ENCODE assay signal across 1 cellular context in genomic region chr12:124555168-124555928, GRCh38.
TF ChIP-seq lines count a peak whose summit lies in the region.

No MANE protein-coding gene starts in this region.

TF ChIP-seq in GM12878, 131 proteins besides CTCF, POLR2A, EP300 and RAD21:
- TF ChIP-seq PAX8 (IDR thresholded peaks at IDR 0.05) (no peak), IKZF2 (IDR thresholded peaks at IDR 0.05) (no peak), TCF12 (IDR thresholded peaks at IDR 0.05; ENCODE audit: low read depth, low read length) (no peak), ETV6 (conservative IDR thresholded peaks at IDR 0.05 in 1 of 2, IDR thresholded peaks at IDR 0.05 in 1 of 2; ENCODE audit: borderline replicate concordance in 1 of 2, low read depth in 1 of 2) (no peak), TARDBP (IDR thresholded peaks at IDR 0.05; ENCODE audit: borderline replicate concordance) (no peak), CEBPZ (IDR thresholded peaks at IDR 0.05; ENCODE audit: low read depth, low read length) (no peak), IRF4 (IDR thresholded peaks at IDR 0.05; ENCODE audit: low read depth, low read length) (no peak), SIN3A (IDR thresholded peaks at IDR 0.05; ENCODE audit: low read depth, low read length) (no peak), POU2F2 (IDR thresholded peaks at IDR 0.05; ENCODE audit: borderline replicate concordance, low read depth, low read length) (no peak), SMARCA5 (IDR thresholded peaks at IDR 0.05) (no peak), NKRF (conservative IDR thresholded peaks at IDR 0.05) (no peak), SREBF1 (IDR thresholded peaks at IDR 0.05; ENCODE audit: low read length) (no peak), SP1 (IDR thresholded peaks at IDR 0.05; ENCODE audit: low read depth, low read length) (no peak), SUPT20H (IDR thresholded peaks at IDR 0.05; ENCODE audit: borderline replicate concordance, control insufficient read depth, low read depth, low read length) (no peak)
